2 cellular contexts compared by ENCODE assay signal in genomic region chr22:39243443-39244072, GRCh38.
TF ChIP-seq lines count a peak whose summit lies in the region.

No MANE protein-coding gene starts in this region.

TF ChIP-seq in HEK293, 187 proteins besides CTCF, POLR2A, EP300 and RAD21 (continued from another document and continues in another):
- no peak for TF ChIP-seq ZNF560 (tag by site-specific recombination; IDR thresholded peaks at IDR 0.05; ENCODE audit: borderline replicate concordance)
- peak; percentile 80 for TF ChIP-seq ZBTB8A (tag by site-specific recombination; IDR thresholded peaks at IDR 0.05)
- TF ChIP-seq ZNF239 (tag by site-specific recombination; IDR thresholded peaks at IDR 0.05), result no peak
- TF ChIP-seq TRIM28 (IDR thresholded peaks at IDR 0.05; ENCODE audit: borderline replicate concordance, low read length), result no peak
- TF ChIP-seq ZFP41 (tag by site-specific recombination; IDR thresholded peaks at IDR 0.05; ENCODE audit: borderline replicate concordance), result no peak
- no peak for TF ChIP-seq BCL11B (tag by site-specific recombination; IDR thresholded peaks at IDR 0.05; ENCODE audit: low read depth)
- no peak for TF ChIP-seq HOXD13 (CRISPR knock-in tag; IDR thresholded peaks at IDR 0.05; ENCODE audit: borderline replicate concordance)
- TF ChIP-seq HOXC10 (CRISPR knock-in tag; IDR thresholded peaks at IDR 0.05), result no peak
- TF ChIP-seq ZFP69B (tag by site-specific recombination; IDR thresholded peaks at IDR 0.05), result no peak; the same call in 1 of the 2 replicates
- no peak for TF ChIP-seq ZSCAN5A (tag by site-specific recombination; IDR thresholded peaks at IDR 0.05)
- TF ChIP-seq KLF16 (tag by site-specific recombination; IDR thresholded peaks at IDR 0.05), result no peak
- TF ChIP-seq ZNF488 (tag by site-specific recombination; IDR thresholded peaks at IDR 0.05), result no peak
- TF ChIP-seq ZNF426 (tag by site-specific recombination; IDR thresholded peaks at IDR 0.05), result no peak
- TF ChIP-seq ZFP37 (tag by site-specific recombination; IDR thresholded peaks at IDR 0.05), result no peak
- TF ChIP-seq AEBP2 (tag by site-specific recombination; IDR thresholded peaks at IDR 0.05; ENCODE audit: borderline replicate concordance), result no peak
- TF ChIP-seq ZNF501 (tag by site-specific recombination; IDR thresholded peaks at IDR 0.05), result no peak
- TF ChIP-seq ZNF341 (tag by site-specific recombination; IDR thresholded peaks at IDR 0.05; ENCODE audit: low read depth), result peak; percentile 92
- TF ChIP-seq ZNF23 (tag by site-specific recombination; IDR thresholded peaks at IDR 0.05; ENCODE audit: borderline replicate concordance), result no peak
- no peak for TF ChIP-seq ZNF76 (tag by site-specific recombination; IDR thresholded peaks at IDR 0.05; ENCODE audit: borderline replicate concordance, low read depth)
- TF ChIP-seq ZNF354C (tag by site-specific recombination; IDR thresholded peaks at IDR 0.05; ENCODE audit: borderline replicate concordance, low read depth), result no peak
- TF ChIP-seq ZNF747 (tag by site-specific recombination; IDR thresholded peaks at IDR 0.05), result no peak
- TF ChIP-seq PATZ1 (tag by site-specific recombination; IDR thresholded peaks at IDR 0.05), result 0 out of 2 replicates have a peak, but pooled peaks have one; percentile 66
- no peak for TF ChIP-seq MEIS1 (CRISPR knock-in tag; IDR thresholded peaks at IDR 0.05; ENCODE audit: borderline replicate concordance)
- TF ChIP-seq ZNF521 (tag by site-specific recombination; IDR thresholded peaks at IDR 0.05), result no peak
- no peak; the same call in 1 of the 2 replicates for TF ChIP-seq ZNF777 (tag by site-specific recombination; IDR thresholded peaks at IDR 0.05; ENCODE audit: borderline replicate concordance)
- peak; percentile 2; the same call in 1 of the 2 replicates for TF ChIP-seq HIC1 (tag by site-specific recombination; IDR thresholded peaks at IDR 0.05)
- TF ChIP-seq ZNF843 (tag by site-specific recombination; IDR thresholded peaks at IDR 0.05), result no peak

TF ChIP-seq in HEK293T, 16 proteins besides CTCF, POLR2A, EP300 and RAD21 (continued from another document):
- TF ChIP-seq NFRKB (IDR thresholded peaks at IDR 0.05), result no peak
